Comparison of ENCODE assay signal across 8 cellular contexts in genomic region chr22:50474711-50475651, GRCh38. TPM values are rescaled to one million over a fixed set of nuclear protein-coding genes. Genes with fewer than 3 reads are reported as not detected.
A peak's percentile ranks its signal among the peaks of the same experiment; 100 is the strongest.
DNase-seq lines count a peak whose midpoint lies in the region; ATAC-seq and FAIRE-seq lines count a peak whose summit lies in the region.

Gene SBF1 (minus strand): TSS chr22:50475035. CDS start chr22:50474840, 195 bp downstream.

- H3K27me3 ChIP-seq in small intestine (ENCODE audit: control insufficient read depth in 2 of 2, insufficient read depth in 2 of 2, low read length in 2 of 2): no peaks in the 10 kb centered on the region

- no peak for FAIRE-seq in small intestine (lab: Jason Lieb, UNC)

- ATAC-seq in HG03064 (IDR thresholded peaks at IDR 0.05; ENCODE audit: low read depth, unreplicated experiment): peak; percentile 57

- peaks cover 9 to 23% of the 10 kb centered on the region in 2 donors for H3K4me1 ChIP-seq in small intestine (ENCODE audit: control insufficient read depth in 2 of 2, insufficient read depth in 1 of 2, low read depth in 1 of 2, low read length in 1 of 2)

- DNase-seq in NK-92 treated with Interleukin-12 subunit alpha and Interleukin-12 subunit beta, amount 100 ng/mL, for 24 hours (lab: John Stamatoyannopoulos, UW): peak; percentile 75
- DNase-seq in NK-92 (lab: John Stamatoyannopoulos, UW; ENCODE audit: unreplicated experiment) (no peak), NCI-H2227 treated with DMSO at 0.1 percent for 48 hours (lab: John Stamatoyannopoulos, UW) (peak; percentile 40), caudate nucleus (lab: John Stamatoyannopoulos, UW) (peak in 59 of 61 donors; percentile 34 to 94 (median 85)), iPS-NIHi7 (ENCODE audit: extremely low spot score) (peak; percentile 100), small intestine (peak; percentile 90)
- DNase-seq in activated CD4-positive, CD25-positive, alpha-beta regulatory T cell (lab: John Stamatoyannopoulos, UW): peak; percentile 70 to 85 (median 76)

- H3K36me3 ChIP-seq in small intestine (ENCODE audit: control insufficient read depth in 2 of 2, insufficient read depth in 2 of 2, low read length in 2 of 2): no peaks in the 10 kb centered on the region

- 2 to 6% (median 2%) methylated on average over 28 to 97 of the region's 97 CpGs for WGBS in small intestine, 3 donors

- no peak within 1 kb of the TSS for H3K27ac ChIP-seq in caudate nucleus (ENCODE audit: low read depth, low read length)
- peak within 1 kb of the TSS; percentile 65 to 66 for H3K27ac ChIP-seq in small intestine (ENCODE audit: low read depth in 1 of 2, low read length in 1 of 2)

- H3K9me3 ChIP-seq in small intestine (ENCODE audit: control insufficient read depth, low read depth): no peaks in the 10 kb centered on the region

- H3K4me3 ChIP-seq in small intestine (ENCODE audit: low read depth in 1 of 2, low read length in 2 of 2): peak within 1 kb of the TSS; percentile 75 to 87

RNA-seq across cellular contexts. Expression of gene SBF1, which starts in this region (rescaled TPM):
- 10 to 100 TPM; 27.3 to 43.7 (median 38.0) TPM for polyA plus RNA-seq in small intestine
